In the genomic region with DNA sequence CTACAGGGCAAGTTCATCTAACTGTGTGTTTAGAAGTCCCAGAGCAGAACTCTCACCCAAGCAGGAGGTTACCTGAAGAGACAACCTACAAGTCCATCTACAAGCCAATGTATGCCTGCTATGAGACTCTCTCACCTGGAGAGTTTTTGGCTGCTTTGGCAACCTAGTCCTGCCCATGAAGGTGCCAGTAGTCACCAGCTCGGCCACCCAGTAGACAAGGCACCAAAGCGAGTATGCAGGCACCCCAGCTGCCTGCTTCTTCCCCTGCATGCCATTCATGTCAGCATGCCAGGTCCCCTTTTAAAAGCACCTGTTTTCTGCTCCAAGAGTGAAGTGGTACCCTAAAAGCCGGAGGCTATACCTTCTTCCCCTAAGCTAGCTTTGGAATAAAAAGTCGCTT, we compare ENCODE assay signal across 32 cellular contexts. TPM values are rescaled to one million over a fixed set of nuclear protein-coding genes. Genes with fewer than 3 reads are reported as not detected.
A peak's percentile ranks its signal among the peaks of the same experiment; 100 is the strongest.
DNase-seq lines count a peak whose midpoint lies in the region; FAIRE-seq and TF ChIP-seq lines count a peak whose summit lies in the region.
"Had no signal": no experiment of that assay in that cellular context is flagged by ENCODE, and none has a peak within 500 bp of the region (broad histone marks: within the 10 kb centered on the region; RNA-seq: fewer than 3 reads in every experiment).

No MANE protein-coding gene starts in this region.

- no peak overlapping the region for H4K8ac ChIP-seq in H1 (ENCODE audit: extremely low read depth, insufficient read depth, low read length)

- no peak overlapping the region for H2BK15ac ChIP-seq in H1 (ENCODE audit: low read length)

- no peak overlapping the region for H3K18ac ChIP-seq in H1 (ENCODE audit: extremely low read depth, low read length)

- no peak overlapping the region for H2AK5ac ChIP-seq in H1 (ENCODE audit: low read depth, low read length)

- H2BK120ac ChIP-seq in H1 (replicated peaks; ENCODE audit: low read depth, low read length) = no peak overlapping the region

- no peak overlapping the region for H2BK5ac ChIP-seq in H1 (ENCODE audit: low read depth, low read length)

- H3K4me3 ChIP-seq in H1 (ENCODE audit: extremely low read depth in 1 of 4, insufficient read depth in 2 of 4, low read depth in 3 of 4, low read length in 4 of 4) = no peak overlapping the region
- H3K4me3 ChIP-seq: BLaER1, GM12878 had no signal

- H3K27ac ChIP-seq in VCaP (peak overlapping the region; percentile 98; the same call in 1 of the 2 replicates), H1 (ENCODE audit: low read depth, low read length) (no peak overlapping the region)
- H3K27ac ChIP-seq: BLaER1 had no signal

- no peak overlapping the region for H3K4me2 ChIP-seq in H1 (ENCODE audit: insufficient read depth in 1 of 2, low read depth in 2 of 2, low read length in 2 of 2)
- H3K4me2 ChIP-seq: BLaER1 had no signal

- TF ChIP-seq EP300 in H1 (IDR thresholded peaks at IDR 0.05; ENCODE audit: borderline replicate concordance in 1 of 2, low read depth in 2 of 2, low read length in 2 of 2) = no peak

- no peak overlapping the region for H4K5ac ChIP-seq in H1 (ENCODE audit: insufficient read length, low read depth, low read length)

- no peak overlapping the region for H3K4ac ChIP-seq in H1 (replicated peaks; ENCODE audit: insufficient read length, low read depth, low read length)

- H2BK20ac ChIP-seq in H1 (ENCODE audit: low read length) = peak overlapping the region; percentile 72; the same call in 1 of the 2 replicates

- H3K27ac Mint-ChIP-seq in nephron progenitor cell (peak overlapping the region; percentile 37), type B pancreatic cell (peak overlapping the region; percentile 98)
- H3K27ac Mint-ChIP-seq: CD4-positive, alpha-beta T cell; CD8-positive, alpha-beta T cell had no signal

- TF ChIP-seq CTCF in VCaP (conservative IDR thresholded peaks at IDR 0.05) = no peak
- TF ChIP-seq CTCF in H1 (IDR thresholded peaks at IDR 0.05; ENCODE audit: control extremely low read depth in 1 of 3, insufficient read depth in 1 of 3, low read depth in 1 of 3, low read length in 3 of 3) = no peak
- no peak for TF ChIP-seq CTCF in nephron progenitor cell (IDR thresholded peaks at IDR 0.05)
- no peak for TF ChIP-seq CTCF in type B pancreatic cell (conservative IDR thresholded peaks at IDR 0.05)

- no peaks in the 10 kb centered on the region for H3K36me3 ChIP-seq in H1 (ENCODE audit: control insufficient read depth in 2 of 4, insufficient read depth in 4 of 4, low read length in 3 of 4)
- H3K36me3 ChIP-seq: BE2C, BLaER1 had no signal

- CTCF ChIA-PET in H1 (lab: Charles Lee; ENCODE audit: partially characterized antibody) = interaction anchor here (0.6 to 3.4 kb wide), 2 partner anchors 88 to 94 kb away, joined by 4 to 13 read pairs; no protein-coding TSS in a partner anchor

- no peaks in the 10 kb centered on the region; a peak in 1 of 7 replicates for H3K27me3 ChIP-seq in H1 (replicated peaks in 1 of 4; ENCODE audit: control insufficient read depth in 3 of 4, extremely low read depth in 1 of 4, insufficient read depth in 3 of 4, low read length in 3 of 4)
- H3K27me3 ChIP-seq: BLaER1 had no signal

- no peaks in the 10 kb centered on the region for H4K20me1 ChIP-seq in H1 (replicated peaks in 1 of 2; ENCODE audit: control insufficient read depth in 1 of 2, insufficient read depth in 2 of 2, low read length in 2 of 2)
- H4K20me1 ChIP-seq: BLaER1 had no signal

- no peak overlapping the region for H2BK12ac ChIP-seq in H1 (ENCODE audit: low read depth, low read length)

- H3K79me2 ChIP-seq in H1 (ENCODE audit: control insufficient read depth in 1 of 2, insufficient read depth in 2 of 2, low read length in 2 of 2) = no peaks in the 10 kb centered on the region

- peaks cover 16 to 18% of the 10 kb centered on the region in 2 experiments for H3K9me3 ChIP-seq in H1 (ENCODE audit: insufficient read depth in 2 of 2, low read depth in 1 of 2, low read length in 1 of 2)

- peaks cover 19% of the 10 kb centered on the region for H3K9me3 Mint-ChIP-seq in nephron progenitor cell
- no peaks in the 10 kb centered on the region for H3K9me3 Mint-ChIP-seq in type B pancreatic cell
- H3K9me3 Mint-ChIP-seq: CD4-positive, alpha-beta T cell had no signal

- DNase-seq in H1 (ENCODE audit: low read depth in 1 of 2, low spot score in 2 of 2) (no peak), nephron progenitor cell (no peak), type B pancreatic cell (ENCODE audit: extremely low spot score, unreplicated experiment) (no peak), NCI-H2171 (lab: John Stamatoyannopoulos, UW) (no peak), NCI-H187 (lab: John Stamatoyannopoulos, UW) (no peak), CD1c-positive myeloid dendritic cell (ENCODE audit: extremely low spot score) (no peak)
- DNase-seq: 8988T; ACHN; BE2C; C1 segment of cervical spinal cord; Caco-2; Calu3; CD4-positive, alpha-beta T cell; CD8-positive, alpha-beta T cell; DMS 273 treated with DMSO at 0.1 percent for 48 hours; DMS153; DMS53; DMS79; DND-41; EL; GDM1 had no signal

- FAIRE-seq in H1 (lab: Jason Lieb, UNC) = no peak
- FAIRE-seq: A204.1, GM12878, GM12892, GM18507 had no signal

- TF ChIP-seq RAD21 in H1 (IDR thresholded peaks at IDR 0.05 in 1 of 2, conservative IDR thresholded peaks at IDR 0.05 in 1 of 2; ENCODE audit: low read depth in 2 of 2, low read length in 2 of 2) = no peak

- H3K4me3 Mint-ChIP-seq in nephron progenitor cell (no peak overlapping the region), type B pancreatic cell (no peak overlapping the region)
- H3K4me3 Mint-ChIP-seq: CD14-positive monocyte; CD4-positive, alpha-beta T cell; CD8-positive, alpha-beta T cell had no signal

- no peaks in the 10 kb centered on the region for H3K23me2 ChIP-seq in H1 (ENCODE audit: low read depth, low read length)

- H2AFZ ChIP-seq in H1 (ENCODE audit: low read length) = peak overlapping the region; percentile 22; the same call in 1 of the 2 replicates

- H3K56ac ChIP-seq in H1 (replicated peaks; ENCODE audit: insufficient read length, low read depth, low read length) = no peak overlapping the region

- TF ChIP-seq POLR2A in H1 (IDR thresholded peaks at IDR 0.05; ENCODE audit: control extremely low read depth in 1 of 2, low read depth in 2 of 2, low read length in 2 of 2) = no peak

- H3K79me1 ChIP-seq in H1 (ENCODE audit: low read depth, low read length) = no peaks in the 10 kb centered on the region

- no peak overlapping the region for H3K23ac ChIP-seq in H1 (ENCODE audit: insufficient read length)

- H3K27me3 Mint-ChIP-seq in nephron progenitor cell (ENCODE audit: low read depth, poor library complexity) (peaks cover 60% of the 10 kb centered on the region), type B pancreatic cell (peaks cover 28% of the 10 kb centered on the region)

- no peak overlapping the region for H3K14ac ChIP-seq in H1 (ENCODE audit: insufficient read length)

- H3K4me1 ChIP-seq in H1 (replicated peaks in 1 of 4; ENCODE audit: control insufficient read depth in 3 of 4, insufficient read depth in 4 of 4, low read length in 3 of 4) = peaks cover 0 to 5% (median 3%) of the 10 kb centered on the region in 4 experiments; a peak in 3 of 7 replicates
- H3K4me1 ChIP-seq: BE2C, BLaER1 had no signal

- H4K91ac ChIP-seq in H1 (replicated peaks; ENCODE audit: insufficient read length, low read length) = no peak overlapping the region

- H3K36me3 Mint-ChIP-seq in nephron progenitor cell (ENCODE audit: low read depth) (no peaks in the 10 kb centered on the region), type B pancreatic cell (peaks cover 5% of the 10 kb centered on the region)
- H3K36me3 Mint-ChIP-seq: CD8-positive, alpha-beta T cell had no signal

- H3K4me1 Mint-ChIP-seq in nephron progenitor cell (no peaks in the 10 kb centered on the region), type B pancreatic cell (ENCODE audit: unreplicated experiment) (peaks cover 7% of the 10 kb centered on the region)
- H3K4me1 Mint-ChIP-seq: CD14-positive monocyte had no signal

- POLR2A ChIA-PET in H1 (lab: Charles Lee; ENCODE audit: partially characterized antibody) = no interaction called here

- 95% methylated on average over 4 of the region's 4 CpGs; no CpG with 5 or more reads in 1 of the 2 experiments for WGBS in H1 (ENCODE audit: extremely low coverage in 1 of 2, insufficient coverage in 1 of 2, insufficient read length in 1 of 2, insufficient replicate concordance in 2 of 2, low coverage in 1 of 2, low lambda C conversion rate in 2 of 2, missing lambda C conversion rate in 1 of 2), 2 experiments

- H3K9ac ChIP-seq in H1 (replicated peaks in 1 of 4; ENCODE audit: extremely low read depth in 1 of 4, low read depth in 3 of 4, low read length in 3 of 4) = no peak overlapping the region
- H3K9ac ChIP-seq: BLaER1 had no signal

RNA-seq across cellular contexts. Expression of gene RIIAD1, which starts 20.2 kb away (rescaled TPM):
- total RNA-seq in H1 (2021; fragmentation: NEBNext Ultra II Directional; extraction: Animal tissue kit (Norgen Biotek cat#: 25700)) = not detected in 2 replicates
- not detected in 2 replicates for polyA plus RNA-seq in H1 (2011; rRNA removed)
- polyA plus RNA-seq in H1 (2011; cell fraction: cytosol; rRNA removed) = not detected
- not detected for polyA plus RNA-seq in H1 (2011; cell fraction: nucleus; rRNA removed)
- polyA plus RNA-seq in H1 (2012, experiment 1 of 2) = 0.39 to 0.48 TPM in 2 of 4 replicates, not detected in the others
- polyA plus RNA-seq in H1 (2012, experiment 2 of 2) = not detected
- polyA plus RNA-seq in H1 (2013, experiment 1 of 2) = 0.87 TPM
- polyA plus RNA-seq in H1 (2013, experiment 2 of 2) = 0.74 TPM
- not detected in 2 replicates for polyA minus RNA-seq in H1 (2011; rRNA and poly(A)+ RNA removed)
- not detected for polyA minus RNA-seq in H1 (2011; cell fraction: cytosol; rRNA and poly(A)+ RNA removed)
- not detected for polyA minus RNA-seq in H1 (2011; cell fraction: nucleus; rRNA and poly(A)+ RNA removed)
- total RNA-seq in type B pancreatic cell (ENCODE audit: low replicate concordance) = 3.1 and 3.6 TPM in 2 replicates
- total RNA-seq: A673; Calu3; CD4-positive, alpha-beta T cell; CD8-positive, alpha-beta T cell; Daoy; G401; GM12878 had no signal
- polyA plus RNA-seq: AG04450, CD14-positive monocyte, GM12878 had no signal

RNA-seq across cellular contexts. Expression of gene MRPL9, which starts 21.8 kb away (rescaled TPM):
- total RNA-seq in H1 (2021; fragmentation: NEBNext Ultra II Directional; extraction: Animal tissue kit (Norgen Biotek cat#: 25700)) = 96.4 and 113 TPM in 2 replicates
- polyA plus RNA-seq in H1 (2011; rRNA removed) = 64.7 and 74.9 TPM in 2 replicates
- 81.9 TPM for polyA plus RNA-seq in H1 (2011; cell fraction: cytosol; rRNA removed)
- polyA plus RNA-seq in H1 (2011; cell fraction: nucleus; rRNA removed) = 80.9 TPM
- polyA plus RNA-seq in H1 (2012, experiment 1 of 2) = 90.9 to 124 TPM (median 106 TPM) in 4 replicates
- 102 TPM for polyA plus RNA-seq in H1 (2012, experiment 2 of 2)
- 69.8 TPM for polyA plus RNA-seq in H1 (2013, experiment 1 of 2)
- 74.0 TPM for polyA plus RNA-seq in H1 (2013, experiment 2 of 2)
- polyA minus RNA-seq in H1 (2011; rRNA and poly(A)+ RNA removed) = 56.2 and 74.3 TPM in 2 replicates
- polyA minus RNA-seq in H1 (2011; cell fraction: cytosol; rRNA and poly(A)+ RNA removed) = 48.1 TPM
- 50.0 TPM for polyA minus RNA-seq in H1 (2011; cell fraction: nucleus; rRNA and poly(A)+ RNA removed)
- 80.4 and 92.1 TPM in 2 replicates for total RNA-seq in type B pancreatic cell (ENCODE audit: low replicate concordance)

RNA-seq across cellular contexts. Expression of gene CELF3, which starts 24.9 kb away (rescaled TPM):
- total RNA-seq in H1 (2021; fragmentation: NEBNext Ultra II Directional; extraction: Animal tissue kit (Norgen Biotek cat#: 25700)) = 0.34 and 0.65 TPM in 2 replicates
- polyA plus RNA-seq in H1 (2011; rRNA removed) = 1.2 and 1.3 TPM in 2 replicates
- polyA plus RNA-seq in H1 (2011; cell fraction: cytosol; rRNA removed) = 1.2 TPM
- polyA plus RNA-seq in H1 (2011; cell fraction: nucleus; rRNA removed) = 2.3 TPM
- 1.1 to 1.8 TPM (median 1.4 TPM) in 4 replicates for polyA plus RNA-seq in H1 (2012, experiment 1 of 2)
- 1.2 TPM for polyA plus RNA-seq in H1 (2012, experiment 2 of 2)
- 0.51 TPM for polyA plus RNA-seq in H1 (2013, experiment 1 of 2)
- polyA plus RNA-seq in H1 (2013, experiment 2 of 2) = 0.72 TPM
- polyA minus RNA-seq in H1 (2011; rRNA and poly(A)+ RNA removed) = 0.13 and 0.63 TPM in 2 replicates
- polyA minus RNA-seq in H1 (2011; cell fraction: cytosol; rRNA and poly(A)+ RNA removed) = not detected
- 1.3 TPM for polyA minus RNA-seq in H1 (2011; cell fraction: nucleus; rRNA and poly(A)+ RNA removed)
- total RNA-seq in type B pancreatic cell (ENCODE audit: low replicate concordance) = 17.9 and 19.0 TPM in 2 replicates
- total RNA-seq: A673; Calu3; CD4-positive, alpha-beta T cell; CD8-positive, alpha-beta T cell; G401; GM12878 had no signal
- polyA plus RNA-seq: AG04450, CD14-positive monocyte had no signal

RNA-seq across cellular contexts. Expression of gene TDRKH, which starts 48.8 kb away (rescaled TPM):
- 23.8 and 26.1 TPM in 2 replicates for total RNA-seq in H1 (2021; fragmentation: NEBNext Ultra II Directional; extraction: Animal tissue kit (Norgen Biotek cat#: 25700))
- 7.7 and 9.9 TPM in 2 replicates for polyA plus RNA-seq in H1 (2011; rRNA removed)
- 11.5 TPM for polyA plus RNA-seq in H1 (2011; cell fraction: cytosol; rRNA removed)
- polyA plus RNA-seq in H1 (2011; cell fraction: nucleus; rRNA removed) = 10.3 TPM
- 15.2 to 18.5 TPM (median 16.9 TPM) in 4 replicates for polyA plus RNA-seq in H1 (2012, experiment 1 of 2)
- 3.5 TPM for polyA plus RNA-seq in H1 (2012, experiment 2 of 2)
- polyA plus RNA-seq in H1 (2013, experiment 1 of 2) = 15.1 TPM
- 15.0 TPM for polyA plus RNA-seq in H1 (2013, experiment 2 of 2)
- 17.9 and 19.3 TPM in 2 replicates for polyA minus RNA-seq in H1 (2011; rRNA and poly(A)+ RNA removed)
- polyA minus RNA-seq in H1 (2011; cell fraction: cytosol; rRNA and poly(A)+ RNA removed) = 8.6 TPM
- 11.3 TPM for polyA minus RNA-seq in H1 (2011; cell fraction: nucleus; rRNA and poly(A)+ RNA removed)
- 8.9 and 10.0 TPM in 2 replicates for total RNA-seq in type B pancreatic cell (ENCODE audit: low replicate concordance)

Comparison
In these comparisons a context has a peak if more than half of its experiments do, and no peak if none do; other contexts are left out.
1. RNA of gene CELF3, which starts 24.9 kb away (total RNA-seq): 17.9 to 19.0 TPM in type B pancreatic cell; 0.34 to 0.65 TPM in H1; every median in the first group is over 10 times any median in the second.